In the genomic region with DNA sequence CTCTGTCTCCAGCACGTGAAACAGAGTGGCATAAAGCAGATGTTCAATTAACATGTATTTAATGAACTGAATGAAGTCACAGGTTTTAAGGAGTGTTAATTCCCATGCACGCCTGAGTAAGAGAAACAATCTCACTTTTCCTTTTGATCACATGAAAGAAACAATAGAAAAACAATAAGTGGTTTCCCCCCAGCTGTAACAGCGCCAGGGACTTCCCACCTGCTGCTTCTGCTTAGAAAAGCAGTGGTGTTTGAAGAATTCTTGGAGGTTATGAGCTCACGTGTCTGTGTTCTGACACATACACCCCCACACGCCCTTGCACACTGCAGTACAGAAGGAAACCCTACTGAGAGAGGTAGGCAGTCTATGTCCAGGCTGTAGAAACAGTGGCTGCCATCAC, we compare ENCODE assay signal across 9 cellular contexts. TPM values are rescaled to one million over a fixed set of nuclear protein-coding genes. Genes with fewer than 3 reads are reported as not detected.
DNase-seq lines count a peak whose midpoint lies in the region; ATAC-seq, FAIRE-seq and TF ChIP-seq lines count a peak whose summit lies in the region.
"Had no signal": no experiment of that assay in that cellular context is flagged by ENCODE, and none has a peak within 500 bp of the region (broad histone marks: within the 10 kb centered on the region; RNA-seq: fewer than 3 reads in every experiment).

No MANE protein-coding gene starts in this region.

- H3K4me1 Mint-ChIP-seq in astrocyte (ENCODE audit: low read depth, unreplicated experiment) = peaks cover 46% of the 10 kb centered on the region

- peak overlapping the region; percentile 43 for H3K4me2 ChIP-seq in astrocyte (ENCODE audit: low read length)

- no peaks in the 10 kb centered on the region for H3K79me2 ChIP-seq in astrocyte (ENCODE audit: insufficient read depth, low read length)

- no peaks in the 10 kb centered on the region for H4K20me1 ChIP-seq in astrocyte (ENCODE audit: insufficient read depth, low read length)

- H3K4me3 Mint-ChIP-seq in astrocyte (ENCODE audit: unreplicated experiment) = peak overlapping the region; percentile 11

- ATAC-seq in GM19468 (IDR thresholded peaks at IDR 0.05; ENCODE audit: extremely low read depth, unreplicated experiment) (peak; percentile 22), lower lobe of right lung (no peak)

- H3K4me1 ChIP-seq in astrocyte (ENCODE audit: insufficient read depth, low read length) (peaks cover 41% of the 10 kb centered on the region), lower lobe of right lung (no peaks in the 10 kb centered on the region)

- H3K36me3 ChIP-seq in astrocyte (ENCODE audit: insufficient read depth, low read length) (no peaks in the 10 kb centered on the region), lower lobe of right lung (no peaks in the 10 kb centered on the region)

- H3K27me3 ChIP-seq in astrocyte (ENCODE audit: insufficient read depth, low read length) = no peaks in the 10 kb centered on the region
- H3K27me3 ChIP-seq in lower lobe of right lung (ENCODE audit: low read depth) = no peaks in the 10 kb centered on the region

- peak overlapping the region; percentile 50 for H3K27ac Mint-ChIP-seq in astrocyte (ENCODE audit: unreplicated experiment)

- DNase-seq in HT1080 (ENCODE audit: low read depth) = peak; percentile 34
- DNase-seq in astrocyte (ENCODE audit: low read depth) = peak; percentile 80
- DNase-seq in stimulated activated CD8-positive, alpha-beta memory T cell treated with anti-CD3 and anti-CD28 coated beads, Interleukin-12 subunit alpha, Interleukin-12 subunit beta, amount 100 ng/mL, for 1 hour (ENCODE audit: low read depth) = peak; percentile 9
- DNase-seq in COLO668 (lab: John Stamatoyannopoulos, UW; ENCODE audit: unreplicated experiment) = no peak
- DNase-seq in lower lobe of right lung = no peak
- no peak for DNase-seq in erythroblast (lab: John Stamatoyannopoulos, UW)
- DNase-seq in SHP77 treated with DMSO at 0.1 percent for 48 hours (lab: John Stamatoyannopoulos, UW) = no peak
- DNase-seq: NCI-H526 had no signal

- H2AFZ ChIP-seq in astrocyte (ENCODE audit: low read depth, low read length) = no peak overlapping the region

- peaks cover 9% of the 10 kb centered on the region for H3K9me3 Mint-ChIP-seq in astrocyte (ENCODE audit: unreplicated experiment)

- H3K27me3 Mint-ChIP-seq in astrocyte (ENCODE audit: low read depth, unreplicated experiment) = no peaks in the 10 kb centered on the region

- intact Hi-C loops in lower lobe of right lung (cut with DNase I) = no loop called here

- H3K27ac ChIP-seq in astrocyte (ENCODE audit: low read depth, low read length) (peak overlapping the region; percentile 52), lower lobe of right lung (no peak overlapping the region)

- peak; percentile 9 for FAIRE-seq in astrocyte (lab: Jason Lieb, UNC)

- peak overlapping the region; percentile 53 for H3K9ac ChIP-seq in astrocyte (ENCODE audit: low read length)

- TF ChIP-seq CTCF in astrocyte (IDR thresholded peaks at IDR 0.05; ENCODE audit: insufficient read depth, low read depth, low read length) (no peak), lower lobe of right lung (IDR thresholded peaks at IDR 0.05) (no peak)

- TF ChIP-seq POLR2A in erythroblast (IDR thresholded peaks at IDR 0.05; ENCODE audit: low read length) = no peak

- no peak overlapping the region for H3K4me3 ChIP-seq in astrocyte (ENCODE audit: insufficient read depth, low read depth, low read length)
- no peak overlapping the region for H3K4me3 ChIP-seq in lower lobe of right lung

- H3K9me3 ChIP-seq in astrocyte (ENCODE audit: insufficient read depth, low read depth, low read length) = no peaks in the 10 kb centered on the region
- H3K9me3 ChIP-seq in lower lobe of right lung = no peaks in the 10 kb centered on the region

- H3K36me3 Mint-ChIP-seq in astrocyte (ENCODE audit: low read depth, unreplicated experiment) = peaks cover 2% of the 10 kb centered on the region

RNA-seq across cellular contexts. Expression of a gene that starts 51.3 kb away (rescaled TPM):
- 50.5 and 60.8 TPM in 2 replicates for total RNA-seq in HT1080 (2014; rRNA removed; shearing (Covaris generic))
- 57.5 and 63.6 TPM in 2 replicates for polyA plus RNA-seq in HT1080 (2015; cell fraction: cytosol; rRNA removed)
- polyA plus RNA-seq in HT1080 (2015; cell fraction: nucleus; rRNA removed) = 97.6 and 116 TPM in 2 replicates
- total RNA-seq in astrocyte = 59.0 and 82.5 TPM in 2 replicates
- total RNA-seq in lower lobe of right lung = 64.8 TPM

Comparison
In these comparisons a context has a peak if more than half of its experiments do, and no peak if none do; other contexts are left out.
1. DNase-seq: peak in HT1080 (single experiment), astrocyte (single experiment) and stimulated activated CD8-positive, alpha-beta memory T cell treated with anti-CD3 and anti-CD28 coated beads, Interleukin-12 subunit alpha, Interleukin-12 subunit beta, amount 100 ng/mL, for 1 hour (single experiment); none in COLO668 (single experiment), lower lobe of right lung (single experiment), erythroblast (0 of 2) and SHP77 treated with DMSO at 0.1 percent for 48 hours (single experiment).